Comparison of ENCODE assay signal across 16 cellular contexts in genomic region chr20:62733250-62733842, GRCh38. TPM values are rescaled to one million over a fixed set of nuclear protein-coding genes. Genes with fewer than 3 reads are reported as not detected.
"Had no signal": no experiment of that assay in that cellular context is flagged by ENCODE, and none has a peak within 500 bp of the region (broad histone marks: within the 10 kb centered on the region; RNA-seq: fewer than 3 reads in every experiment).

No MANE protein-coding gene starts in this region.

- H3K27ac ChIP-seq: heart right ventricle, left ventricle myocardium inferior, right lobe of liver, spleen had no signal

- H3K9me3 Mint-ChIP-seq: activated B cell treated with CpG ODN at 0.5 μM for 24 hours; activated CD4-positive, alpha-beta T cell treated with anti-CD3 and anti-CD28 coated beads, Interleukin-2, amount 10 ng/mL, durations not matched to agents 24 days and 14 days; activated T-cell treated with anti-CD3 and anti-CD28 coated beads, Interleukin-2, amount 50 U/mL, for 72 hours had no signal

- H3K9me3 ChIP-seq: heart right ventricle, right lobe of liver, spleen had no signal

- H3K4me3 ChIP-seq: heart right ventricle, left ventricle myocardium inferior, right lobe of liver, spleen had no signal

- H3K4me1 ChIP-seq: left ventricle myocardium inferior, right lobe of liver had no signal

- H3K36me3 ChIP-seq: heart right ventricle, left ventricle myocardium inferior, right lobe of liver, spleen had no signal

- DNase-seq: activated B cell treated with CpG ODN at 0.5 μM for 24 hours; activated CD4-positive, alpha-beta T cell treated with anti-CD3 and anti-CD28 coated beads, Interleukin-2, amount 10 ng/mL, durations not matched to agents 24 days and 14 days; activated gamma-delta T cell treated with Interleukin-2 at 50 U/mL for 16 hours; activated T-cell treated with anti-CD3 and anti-CD28 coated beads, Interleukin-2, amount 50 U/mL, for 72 hours; central memory CD4-positive, alpha-beta T cell; cortex of kidney; effector CD8-positive, alpha-beta T cell; heart right ventricle; mesendoderm; spleen; stimulated activated CD4-positive, alpha-beta T cell treated with anti-CD3 and anti-CD28 coated beads, Interleukin-1b, Interleukin-23, amount 100 ng/mL, for 48 hours; stimulated activated naive CD4-positive, alpha-beta T cell; substantia nigra had no signal

- ATAC-seq: activated T-cell treated with anti-CD3 and anti-CD28 coated beads, Interleukin-2, amount 50 U/mL, for 72 hours; heart right ventricle; right lobe of liver had no signal

- H3K27me3 ChIP-seq: right lobe of liver had no signal

- H3K4me3 Mint-ChIP-seq: activated B cell treated with CpG ODN at 0.5 μM for 24 hours; activated CD4-positive, alpha-beta T cell treated with anti-CD3 and anti-CD28 coated beads, Interleukin-2, amount 10 ng/mL, durations not matched to agents 24 days and 14 days; activated T-cell treated with anti-CD3 and anti-CD28 coated beads, Interleukin-2, amount 50 U/mL, for 72 hours had no signal

- H3K27ac Mint-ChIP-seq: activated B cell treated with CpG ODN at 0.5 μM for 24 hours; activated CD4-positive, alpha-beta T cell treated with anti-CD3 and anti-CD28 coated beads, Interleukin-2, amount 10 ng/mL, durations not matched to agents 24 days and 14 days; activated T-cell treated with anti-CD3 and anti-CD28 coated beads, Interleukin-2, amount 50 U/mL, for 72 hours had no signal

RNA-seq across cellular contexts. Expression of gene NTSR1, which starts 24.7 kb away (rescaled TPM):
- total RNA-seq: activated B cell treated with CpG ODN at 0.5 μM for 24 hours; activated CD4-positive, alpha-beta T cell treated with anti-CD3 and anti-CD28 coated beads, Interleukin-2, amount 10 ng/mL, durations not matched to agents 24 days and 14 days; activated T-cell treated with anti-CD3 and anti-CD28 coated beads, Interleukin-2, amount 50 U/mL, for 72 hours; left ventricle myocardium inferior; progenitor cell of endocrine pancreas had no signal
- polyA plus RNA-seq: heart right ventricle had no signal
